In genomic region chr10:128628252-128628651, GRCh38 we compare ENCODE assay signal across 8 cellular contexts.
"Had no signal": no experiment of that assay in that cellular context is flagged by ENCODE, and none has a peak within 500 bp of the region (broad histone marks: within the 10 kb centered on the region; RNA-seq: fewer than 3 reads in every experiment).

No MANE protein-coding gene starts in this region.

- H3K4me2 ChIP-seq: GM23338 had no signal

- H3K4me3 ChIP-seq: GM23338 had no signal

- DNase-seq: H9, HCEC 1CT, IMR-90, KBM-7 had no signal

- FAIRE-seq: H1, H54, HTR-8/SVneo had no signal

- H3K4me3 Mint-ChIP-seq: GM23338, H9 had no signal

- ATAC-seq: GM23338 had no signal

- H3K27ac Mint-ChIP-seq: GM23338 had no signal

- H2AFZ ChIP-seq: GM23338 had no signal
